11 cellular contexts compared by ENCODE assay signal in the genomic region with DNA sequence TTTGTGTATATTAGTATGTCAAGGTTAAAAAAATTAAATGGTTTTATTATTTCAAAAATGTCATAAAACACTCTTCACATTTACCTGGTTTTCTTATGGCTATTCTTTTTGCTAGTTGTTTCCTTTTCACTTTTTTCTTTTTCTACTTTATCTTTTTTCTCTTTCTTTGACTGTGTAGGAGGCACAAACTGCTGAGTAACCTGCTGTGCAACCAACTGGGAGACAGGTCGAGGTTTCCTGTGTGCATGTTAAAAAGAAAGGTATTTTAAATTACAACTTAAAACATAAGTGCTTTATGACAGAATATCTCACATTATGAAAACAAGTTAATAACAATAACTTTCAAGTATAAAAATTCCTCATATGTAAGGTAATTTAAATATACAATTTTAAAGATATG.
"Had no signal": no experiment of that assay in that cellular context is flagged by ENCODE, and none has a peak within 500 bp of the region (broad histone marks: within the 10 kb centered on the region; RNA-seq: fewer than 3 reads in every experiment).

No MANE protein-coding gene starts in this region.

- H3K4me1 Mint-ChIP-seq: neural crest cell had no signal

- DNase-seq: activated B cell treated with CpG ODN at 0.5 μM for 24 hours; activated CD4-positive, alpha-beta T cell treated with anti-CD3 and anti-CD28 coated beads, Interleukin-2, amount 50 U/mL, for 4 hours; glutamatergic neuron; left cardiac atrium; mucosa of descending colon; sigmoid colon; stimulated activated CD4-positive, alpha-beta T cell treated with anti-CD3 and anti-CD28 coated beads, Interleukin-12 subunit alpha, Interleukin-12 subunit beta, amount 100 ng/mL, for 4 hours; stomach had no signal

- H3K27ac Mint-ChIP-seq: activated B cell treated with CpG ODN at 0.5 μM for 24 hours had no signal

- H3K27me3 Mint-ChIP-seq: activated B cell treated with CpG ODN at 0.5 μM for 24 hours had no signal

- H3K4me3 Mint-ChIP-seq: activated B cell treated with CpG ODN at 0.5 μM for 24 hours, neural crest cell had no signal

- H3K9me3 Mint-ChIP-seq: activated B cell treated with CpG ODN at 0.5 μM for 24 hours; activated naive CD4-positive, alpha-beta T cell treated with anti-CD3 and anti-CD28 coated beads, Interleukin-2, amount 50 U/mL, for 72 hours; neural crest cell had no signal

- ATAC-seq: activated naive CD4-positive, alpha-beta T cell treated with anti-CD3 and anti-CD28 coated beads, Interleukin-2, amount 50 U/mL, for 72 hours; esophagus mucosa; mucosa of descending colon had no signal

- H3K36me3 Mint-ChIP-seq: activated naive CD4-positive, alpha-beta T cell treated with anti-CD3 and anti-CD28 coated beads, Interleukin-2, amount 50 U/mL, for 72 hours had no signal
